ENCODE assay signal across 17 cellular contexts in genomic region chr10:82874671-82875070, GRCh38.
"Had no signal": no experiment of that assay in that cellular context is flagged by ENCODE, and none has a peak within 500 bp of the region (broad histone marks: within the 10 kb centered on the region; RNA-seq: fewer than 3 reads in every experiment).

No MANE protein-coding gene starts in this region.

- FAIRE-seq: TTC549 had no signal

- H3K4me3 ChIP-seq: tibial nerve, uterus had no signal

- H3K9me3 ChIP-seq: tibial nerve, uterus had no signal

- H3K27me3 ChIP-seq: brain microvascular endothelial cell, tibial nerve, uterus had no signal

- DNase-seq: activated B cell treated with CpG ODN at 0.5 μM for 24 hours; activated CD4-positive, alpha-beta T cell treated with anti-CD3 and anti-CD28 coated beads for 48 hours; activated CD8-positive, alpha-beta T cell treated with anti-CD3 and anti-CD28 coated beads for 36 hours; activated effector memory CD4-positive, alpha-beta T cell treated with Interleukin-2 at 50 U/mL for 16 hours; activated T-cell treated with anti-CD3 and anti-CD28 coated beads, Interleukin-2, amount 50 U/mL, for 4 hours; amniotic stem cell; brain microvascular endothelial cell; glutamatergic neuron; hypothalamus; posterior cingulate gyrus; retina; stimulated activated CD4-positive, alpha-beta T cell treated with anti-CD3 and anti-CD28 coated beads, Interleukin-4, amount 100 ng/mL, for 1 hour; stimulated activated naive CD4-positive, alpha-beta T cell; T-helper 2 cell; uterus had no signal

- H3K4me1 ChIP-seq: tibial nerve, uterus had no signal

- H3K36me3 ChIP-seq: brain microvascular endothelial cell, tibial nerve, uterus had no signal
